In genomic region chr3:184814214-184814613, GRCh38 we compare ENCODE assay signal across 14 cellular contexts. TPM values are rescaled to one million over a fixed set of nuclear protein-coding genes. Genes with fewer than 3 reads are reported as not detected.
DNase-seq lines count a peak whose midpoint lies in the region; ATAC-seq, FAIRE-seq and TF ChIP-seq lines count a peak whose summit lies in the region.
"Had no signal": no experiment of that assay in that cellular context is flagged by ENCODE, and none has a peak within 500 bp of the region (broad histone marks: within the 10 kb centered on the region; RNA-seq: fewer than 3 reads in every experiment).

No MANE protein-coding gene starts in this region.

- H3K27me3 ChIP-seq in astrocyte (ENCODE audit: insufficient read depth, low read length) (no peaks in the 10 kb centered on the region), pancreas (no peaks in the 10 kb centered on the region)
- H3K27me3 ChIP-seq: dorsolateral prefrontal cortex had no signal

- TF ChIP-seq POLR2A in NB4 (IDR thresholded peaks at IDR 0.05; ENCODE audit: extremely low read depth, insufficient read length): no peak

- H3K4me1 ChIP-seq in astrocyte (ENCODE audit: insufficient read depth, low read length): peaks cover 13% of the 10 kb centered on the region
- H3K4me1 ChIP-seq in pancreas: peaks cover 0 to 11% (median 7%) of the 10 kb centered on the region in 3 donors

- no peak overlapping the region for H3K9ac ChIP-seq in astrocyte (ENCODE audit: low read length)

- peaks cover 63% of the 10 kb centered on the region for H3K4me1 Mint-ChIP-seq in activated naive CD8-positive, alpha-beta T cell (ENCODE audit: low read depth)
- peaks cover 53% of the 10 kb centered on the region for H3K4me1 Mint-ChIP-seq in activated naive CD8-positive, alpha-beta T cell treated with anti-CD3 and anti-CD28 coated beads for 36 hours
- H3K4me1 Mint-ChIP-seq in astrocyte (ENCODE audit: low read depth, unreplicated experiment) (peaks cover 8% of the 10 kb centered on the region), type B pancreatic cell (ENCODE audit: unreplicated experiment) (peaks cover 6% of the 10 kb centered on the region)

- no peak for DNase-seq in activated naive CD8-positive, alpha-beta T cell treated with anti-CD3 and anti-CD28 coated beads for 36 hours
- DNase-seq in NB4 (ENCODE audit: low read depth): peak; percentile 26
- peak; percentile 8 for DNase-seq in astrocyte (ENCODE audit: low read depth)
- no peak for DNase-seq in type B pancreatic cell (ENCODE audit: extremely low spot score, unreplicated experiment)
- DNase-seq in GM10266 (ENCODE audit: extremely low spot score): no peak
- DNase-seq in omental fat pad (ENCODE audit: low spot score): no peak
- DNase-seq in pancreas: no peak
- DNase-seq: dorsolateral prefrontal cortex, GDM1, GOT3, NCI-H2029 treated with DMSO at 0.1 percent for 48 hours, nucleus accumbens, RPMI8226 had no signal

- no peak overlapping the region for H2AFZ ChIP-seq in astrocyte (ENCODE audit: low read depth, low read length)

- H3K36me3 Mint-ChIP-seq in activated naive CD8-positive, alpha-beta T cell: peaks cover 9% of the 10 kb centered on the region
- H3K36me3 Mint-ChIP-seq in activated naive CD8-positive, alpha-beta T cell treated with anti-CD3 and anti-CD28 coated beads for 36 hours: peaks cover 13% of the 10 kb centered on the region
- no peaks in the 10 kb centered on the region for H3K36me3 Mint-ChIP-seq in astrocyte (ENCODE audit: low read depth, unreplicated experiment)
- no peaks in the 10 kb centered on the region for H3K36me3 Mint-ChIP-seq in type B pancreatic cell

- no peaks in the 10 kb centered on the region for H3K9me3 Mint-ChIP-seq in activated naive CD8-positive, alpha-beta T cell (ENCODE audit: low read depth)
- H3K9me3 Mint-ChIP-seq in activated naive CD8-positive, alpha-beta T cell treated with anti-CD3 and anti-CD28 coated beads for 36 hours: peaks cover 2% of the 10 kb centered on the region
- H3K9me3 Mint-ChIP-seq in astrocyte (ENCODE audit: unreplicated experiment): no peaks in the 10 kb centered on the region
- no peaks in the 10 kb centered on the region for H3K9me3 Mint-ChIP-seq in type B pancreatic cell

- H3K27ac ChIP-seq in astrocyte (ENCODE audit: low read depth, low read length) (no peak overlapping the region), pancreas (no peak overlapping the region)
- H3K27ac ChIP-seq: dorsolateral prefrontal cortex had no signal

- H3K9me3 ChIP-seq in astrocyte (ENCODE audit: insufficient read depth, low read depth, low read length) (no peaks in the 10 kb centered on the region), pancreas (no peaks in the 10 kb centered on the region)

- no peak for ATAC-seq in omental fat pad (ENCODE audit: low FRiP score)
- no peak for ATAC-seq in pancreas

- H3K27ac Mint-ChIP-seq in activated naive CD8-positive, alpha-beta T cell: peak overlapping the region; percentile 81
- H3K27ac Mint-ChIP-seq in activated naive CD8-positive, alpha-beta T cell treated with anti-CD3 and anti-CD28 coated beads for 36 hours: no peak overlapping the region
- H3K27ac Mint-ChIP-seq in astrocyte (ENCODE audit: unreplicated experiment) (no peak overlapping the region), type B pancreatic cell (no peak overlapping the region)

- no peak for FAIRE-seq in astrocyte (lab: Jason Lieb, UNC)
- FAIRE-seq in pancreas (lab: Jason Lieb, UNC): no peak

- H3K4me3 ChIP-seq in NB4 (ENCODE audit: low read depth, low read length) (no peak overlapping the region), astrocyte (ENCODE audit: insufficient read depth, low read depth, low read length) (no peak overlapping the region), pancreas (no peak overlapping the region)

- H3K4me2 ChIP-seq in astrocyte (ENCODE audit: low read length): no peak overlapping the region

- H3K27me3 Mint-ChIP-seq in activated naive CD8-positive, alpha-beta T cell: no peaks in the 10 kb centered on the region
- H3K27me3 Mint-ChIP-seq in activated naive CD8-positive, alpha-beta T cell treated with anti-CD3 and anti-CD28 coated beads for 36 hours: peaks cover 4% of the 10 kb centered on the region
- no peaks in the 10 kb centered on the region for H3K27me3 Mint-ChIP-seq in astrocyte (ENCODE audit: low read depth, unreplicated experiment)
- H3K27me3 Mint-ChIP-seq in type B pancreatic cell: no peaks in the 10 kb centered on the region

- intact Hi-C loops in pancreas (cut with DNase I): no loop called here

- H3K4me3 Mint-ChIP-seq in activated naive CD8-positive, alpha-beta T cell: peak overlapping the region; percentile 98
- no peak overlapping the region for H3K4me3 Mint-ChIP-seq in activated naive CD8-positive, alpha-beta T cell treated with anti-CD3 and anti-CD28 coated beads for 36 hours
- H3K4me3 Mint-ChIP-seq in astrocyte (ENCODE audit: unreplicated experiment) (no peak overlapping the region), type B pancreatic cell (peak overlapping the region; percentile 100)

- H3K79me2 ChIP-seq in astrocyte (ENCODE audit: insufficient read depth, low read length): peaks cover 38% of the 10 kb centered on the region

- TF ChIP-seq CTCF in NB4 (IDR thresholded peaks at IDR 0.05; ENCODE audit: low read depth, low read length): no peak
- TF ChIP-seq CTCF in astrocyte (IDR thresholded peaks at IDR 0.05; ENCODE audit: insufficient read depth, low read depth, low read length): no peak
- TF ChIP-seq CTCF in type B pancreatic cell (conservative IDR thresholded peaks at IDR 0.05): no peak
- TF ChIP-seq CTCF in GM10266 (IDR thresholded peaks at IDR 0.05; ENCODE audit: control insufficient read depth, insufficient read depth, low read depth, missing control alignments): no peak
- no peak for TF ChIP-seq CTCF in omental fat pad (IDR thresholded peaks at IDR 0.05)
- TF ChIP-seq CTCF in pancreas (IDR thresholded peaks at IDR 0.05): no peak

- H4K20me1 ChIP-seq in astrocyte (ENCODE audit: insufficient read depth, low read length): peaks cover 24% of the 10 kb centered on the region

- H3K36me3 ChIP-seq in astrocyte (ENCODE audit: insufficient read depth, low read length) (no peaks in the 10 kb centered on the region), pancreas (no peaks in the 10 kb centered on the region)

RNA-seq across cellular contexts. Expression of gene VPS8, which starts 2.2 kb away (rescaled TPM):
- total RNA-seq in activated naive CD8-positive, alpha-beta T cell treated with anti-CD3 and anti-CD28 coated beads for 36 hours: 10 to 100 TPM; 20.0 to 22.9 TPM
- total RNA-seq in astrocyte (37.6 and 40.7 TPM in 2 replicates), type B pancreatic cell (ENCODE audit: low replicate concordance) (36.5 and 59.4 TPM in 2 replicates), omental fat pad (10 to 100 TPM; 32.5 to 63.7 (median 45.6) TPM), pancreas (10 to 100 TPM; 11.8 to 37.5 (median 21.2) TPM)
- polyA plus RNA-seq in pancreas: 10 to 100 TPM in 1 of 2 donors, 1 to 10 TPM in 1; 7.9 to 14.6 TPM

Comparison
In these comparisons a context has a peak if more than half of its experiments do, and no peak if none do; other contexts are left out.
1. H3K4me3 Mint-ChIP-seq: peak in activated naive CD8-positive, alpha-beta T cell (single experiment) and type B pancreatic cell (single experiment); none in activated naive CD8-positive, alpha-beta T cell treated with anti-CD3 and anti-CD28 coated beads for 36 hours (single experiment) and astrocyte (single experiment).
2. DNase-seq: peak in NB4 (single experiment) and astrocyte (single experiment); none in activated naive CD8-positive, alpha-beta T cell treated with anti-CD3 and anti-CD28 coated beads for 36 hours (single experiment), type B pancreatic cell (single experiment), GM10266 (single experiment), omental fat pad (single experiment) and pancreas (0 of 6).